12 cellular contexts compared by ENCODE assay signal in the genomic region with DNA sequence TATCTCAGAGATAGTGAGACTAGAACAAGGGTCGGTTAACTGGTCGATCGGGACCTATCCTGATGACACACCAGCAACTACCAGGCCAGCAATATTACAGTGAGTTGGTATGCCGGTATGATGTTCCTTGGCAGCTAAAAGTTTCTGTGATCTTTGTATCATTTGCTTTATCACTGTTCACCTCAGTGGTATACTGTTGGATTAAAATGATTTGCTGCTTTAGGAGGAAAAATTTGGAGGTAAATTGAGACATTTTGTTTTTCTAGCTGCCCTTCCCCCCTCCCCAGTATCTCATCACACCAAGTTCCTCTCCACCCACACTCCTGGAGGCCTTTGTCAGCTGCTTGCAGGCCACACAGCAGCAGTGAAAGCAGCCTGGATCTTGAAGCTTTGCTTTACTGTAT. TPM values are rescaled to one million over a fixed set of nuclear protein-coding genes. Genes with fewer than 3 reads are reported as not detected.
A peak's percentile ranks its signal among the peaks of the same experiment; 100 is the strongest.
DNase-seq lines count a peak whose midpoint lies in the region; ATAC-seq and TF ChIP-seq lines count a peak whose summit lies in the region.
"Had no signal": no experiment of that assay in that cellular context is flagged by ENCODE, and none has a peak within 500 bp of the region (broad histone marks: within the 10 kb centered on the region; RNA-seq: fewer than 3 reads in every experiment).

No MANE protein-coding gene starts in this region.

- peaks cover 7% of the 10 kb centered on the region; the same call in 1 of the 2 replicates for H3F3A ChIP-seq in MM.1S (ENCODE audit: insufficient read depth, low read length)

- H2AFZ ChIP-seq in MM.1S (ENCODE audit: low read length) = no peak overlapping the region

- H3K27ac Mint-ChIP-seq in stimulated activated effector memory CD8-positive, alpha-beta T cell treated with anti-CD3 and anti-CD28 coated beads, Interleukin-12 subunit alpha, Interleukin-12 subunit beta, amount 100 ng/mL, for 72 hours = peak overlapping the region; percentile 40
- H3K27ac Mint-ChIP-seq: activated CD4-positive, alpha-beta T cell treated with anti-CD3 and anti-CD28 coated beads, Interleukin-2, amount 10 ng/mL, durations not matched to agents 7 days and 5 days had no signal

- WGBS in body of pancreas, 2 donors = 59 to 65% methylated on average over 4 of the region's 4 CpGs

- no peak overlapping the region for H3K4me3 Mint-ChIP-seq in stimulated activated effector memory CD8-positive, alpha-beta T cell treated with anti-CD3 and anti-CD28 coated beads, Interleukin-12 subunit alpha, Interleukin-12 subunit beta, amount 100 ng/mL, for 72 hours
- H3K4me3 Mint-ChIP-seq: activated CD4-positive, alpha-beta T cell treated with anti-CD3 and anti-CD28 coated beads, Interleukin-2, amount 10 ng/mL, durations not matched to agents 7 days and 5 days had no signal

- peak overlapping the region; percentile 16 for H3K9ac ChIP-seq in HUES6 (ENCODE audit: low read length)
- no peak overlapping the region for H3K9ac ChIP-seq in MM.1S (ENCODE audit: low read length)

- intact Hi-C loops in body of pancreas (cut with DNase I) = no loop called here

- H3K4me3 ChIP-seq in HUES6 (ENCODE audit: low read depth, low read length) (no peak overlapping the region; the same call in 1 of the 2 replicates), astrocyte of the spinal cord (ENCODE audit: low read depth, low read length) (no peak overlapping the region), body of pancreas (no peak overlapping the region), MM.1S (ENCODE audit: low read length) (no peak overlapping the region)

- H3K4me1 Mint-ChIP-seq in stimulated activated effector memory CD8-positive, alpha-beta T cell treated with anti-CD3 and anti-CD28 coated beads, Interleukin-12 subunit alpha, Interleukin-12 subunit beta, amount 100 ng/mL, for 72 hours = peaks cover 7% of the 10 kb centered on the region

- no peak overlapping the region for H3K27ac ChIP-seq in HUES6 (ENCODE audit: low read depth, low read length)
- H3K27ac ChIP-seq in body of pancreas = no peak overlapping the region
- no peak overlapping the region for H3K27ac ChIP-seq in MM.1S (ENCODE audit: low read length)
- H3K27ac ChIP-seq: HL-60 had no signal

- TF ChIP-seq POLR2A in body of pancreas (IDR thresholded peaks at IDR 0.05) (no peak), GM18505 (IDR thresholded peaks at IDR 0.05; ENCODE audit: borderline replicate concordance, extremely low read depth, insufficient read depth, insufficient read length) (no peak)

- H3K9me3 ChIP-seq in HUES6 (ENCODE audit: control insufficient read depth, insufficient read depth, low read depth, low read length) = no peaks in the 10 kb centered on the region
- H3K9me3 ChIP-seq in body of pancreas = no peaks in the 10 kb centered on the region
- H3K9me3 ChIP-seq in MM.1S (replicated peaks; ENCODE audit: insufficient read depth, low read length) = no peaks in the 10 kb centered on the region

- no peaks in the 10 kb centered on the region for H3K79me2 ChIP-seq in MM.1S (ENCODE audit: low read length)

- DNase-seq in astrocyte of the spinal cord (ENCODE audit: low read depth, low spot score) = peak; percentile 31
- peak; percentile 55 for DNase-seq in left kidney (ENCODE audit: low read depth, low spot score)
- no peak for DNase-seq in stimulated activated effector memory CD8-positive, alpha-beta T cell treated with anti-CD3 and anti-CD28 coated beads, Interleukin-12 subunit alpha, Interleukin-12 subunit beta, amount 100 ng/mL, for 72 hours (ENCODE audit: low spot score in 2 of 2)
- DNase-seq in body of pancreas = no peak
- no peak for DNase-seq in MM.1S
- DNase-seq in cortex of kidney (lab: John Stamatoyannopoulos, UW) = no peak
- DNase-seq: activated CD4-positive, alpha-beta T cell treated with anti-CD3 and anti-CD28 coated beads, Interleukin-2, amount 10 ng/mL, durations not matched to agents 7 days and 5 days; DND-41; NCI-H2081 had no signal

- in situ Hi-C loops in astrocyte of the spinal cord (cut with HindIII; ENCODE audit: low sequenced_read_pairs) = no loop called here

- peaks cover 56% of the 10 kb centered on the region for H3K36me3 Mint-ChIP-seq in stimulated activated effector memory CD8-positive, alpha-beta T cell treated with anti-CD3 and anti-CD28 coated beads, Interleukin-12 subunit alpha, Interleukin-12 subunit beta, amount 100 ng/mL, for 72 hours

- H3K36me3 ChIP-seq in HUES6 (ENCODE audit: control insufficient read depth, insufficient read depth, low read length) (peaks cover 48% of the 10 kb centered on the region), body of pancreas (replicated peaks in 1 of 2; ENCODE audit: insufficient read depth in 1 of 2, low read depth in 2 of 2) (peaks cover 0 to 9% of the 10 kb centered on the region in 2 donors), MM.1S (replicated peaks; ENCODE audit: insufficient read depth, low read length) (peaks cover 6% of the 10 kb centered on the region; the same call in 1 of the 2 replicates)

- H3K9me2 ChIP-seq in MM.1S (replicated peaks; ENCODE audit: insufficient read depth, low read length) = no peaks in the 10 kb centered on the region

- H3K9me3 Mint-ChIP-seq in stimulated activated effector memory CD8-positive, alpha-beta T cell treated with anti-CD3 and anti-CD28 coated beads, Interleukin-12 subunit alpha, Interleukin-12 subunit beta, amount 100 ng/mL, for 72 hours = no peaks in the 10 kb centered on the region
- H3K9me3 Mint-ChIP-seq: activated CD4-positive, alpha-beta T cell treated with anti-CD3 and anti-CD28 coated beads, Interleukin-2, amount 10 ng/mL, durations not matched to agents 7 days and 5 days had no signal

- ATAC-seq in stimulated activated effector memory CD8-positive, alpha-beta T cell treated with anti-CD3 and anti-CD28 coated beads, Interleukin-12 subunit alpha, Interleukin-12 subunit beta, amount 100 ng/mL, for 72 hours = no peak
- ATAC-seq in body of pancreas = no peak
- ATAC-seq in GM18505 (IDR thresholded peaks at IDR 0.05; ENCODE audit: unreplicated experiment) = no peak

- H3K27me3 ChIP-seq in HUES6 (ENCODE audit: control insufficient read depth, insufficient read depth, low read length) (no peaks in the 10 kb centered on the region), body of pancreas (no peaks in the 10 kb centered on the region), MM.1S (replicated peaks; ENCODE audit: insufficient read depth, low read length) (no peaks in the 10 kb centered on the region)

- no peaks in the 10 kb centered on the region for H4K20me1 ChIP-seq in MM.1S (ENCODE audit: insufficient read depth, low read length)

- TF ChIP-seq CTCF in astrocyte of the spinal cord (IDR thresholded peaks at IDR 0.05; ENCODE audit: low read depth, low read length) = no peak
- no peak for TF ChIP-seq CTCF in body of pancreas (IDR thresholded peaks at IDR 0.05)
- no peak for TF ChIP-seq CTCF in MM.1S (IDR thresholded peaks at IDR 0.05; ENCODE audit: low read length)

- H3K4me1 ChIP-seq in HUES6 (ENCODE audit: control insufficient read depth, insufficient read depth, low read length) (peaks cover 25% of the 10 kb centered on the region), body of pancreas (peaks cover 10% of the 10 kb centered on the region), MM.1S (ENCODE audit: low read length) (no peaks in the 10 kb centered on the region)

- no peak overlapping the region for H3K4me2 ChIP-seq in MM.1S (ENCODE audit: low read depth, low read length)

RNA-seq across cellular contexts. Expression of a gene that starts 6.9 kb away (rescaled TPM):
- 10 to 100 TPM; 42.0 to 88.7 TPM for total RNA-seq in body of pancreas

RNA-seq across cellular contexts. Expression of a gene that starts 27.5 kb away (rescaled TPM):
- 100 to 1,000 TPM; 124 to 372 TPM for total RNA-seq in body of pancreas

RNA-seq across cellular contexts. Expression of a gene that starts 27.6 kb away (rescaled TPM):
- total RNA-seq in body of pancreas = 10 to 100 TPM; 30.0 to 44.9 TPM

Comparison
In these comparisons a context has a peak if more than half of its experiments do, and no peak if none do; other contexts are left out.
1. DNase-seq: peak in astrocyte of the spinal cord (single experiment) and left kidney (single experiment); none in stimulated activated effector memory CD8-positive, alpha-beta T cell treated with anti-CD3 and anti-CD28 coated beads, Interleukin-12 subunit alpha, Interleukin-12 subunit beta, amount 100 ng/mL, for 72 hours (0 of 2), body of pancreas (0 of 4), MM.1S (single experiment) and cortex of kidney (single experiment).